Comparison of ENCODE assay signal across 8 cellular contexts in genomic region chr5:134026521-134027202, GRCh38. TPM values are rescaled to one million over a fixed set of nuclear protein-coding genes. Genes with fewer than 3 reads are reported as not detected.
DNase-seq lines count a peak whose midpoint lies in the region; ATAC-seq and TF ChIP-seq lines count a peak whose summit lies in the region.

No MANE protein-coding gene starts in this region.

- peak; percentile 77 for TF ChIP-seq CTCF in astrocyte of the cerebellum (IDR thresholded peaks at IDR 0.05; ENCODE audit: low read depth, low read length, missing control alignments)
- peak; percentile 83 for TF ChIP-seq CTCF in kidney epithelial cell (IDR thresholded peaks at IDR 0.05; ENCODE audit: insufficient read depth, low read length, poor library complexity, severe bottlenecking)
- TF ChIP-seq CTCF in suprapubic skin (IDR thresholded peaks at IDR 0.05), result peak; percentile 15 to 51

- TF ChIP-seq POLR2A in suprapubic skin (IDR thresholded peaks at IDR 0.05), result no peak

- DNase-seq in D341Med (ENCODE audit: low spot score) (peak; percentile 87), MV-4-11 (lab: John Stamatoyannopoulos, UW) (peak; percentile 32), SKM-1 treated with dmso at 0.1 percent for 144 hours (lab: John Stamatoyannopoulos, UW; ENCODE audit: unreplicated experiment) (peak; percentile 47), astrocyte of the cerebellum (ENCODE audit: low read depth) (peak; percentile 57), kidney epithelial cell (ENCODE audit: low read depth) (peak; percentile 75), suprapubic skin (ENCODE audit: low spot score in 2 of 2) (no peak)

- no peak overlapping the region for H3K27ac ChIP-seq in suprapubic skin

- no peaks in the 10 kb centered on the region for H3K9me3 ChIP-seq in suprapubic skin

- no peak for TF ChIP-seq EP300 in suprapubic skin (IDR thresholded peaks at IDR 0.05)

- H3K4me1 ChIP-seq in suprapubic skin, result no peaks in the 10 kb centered on the region

- ATAC-seq in GM21390 (IDR thresholded peaks at IDR 0.05; ENCODE audit: unreplicated experiment), result peak; percentile 84
- no peak for ATAC-seq in HG02571 (IDR thresholded peaks at IDR 0.05; ENCODE audit: unreplicated experiment)

- WGBS in suprapubic skin, result 49% methylated on average over 3 of the region's 4 CpGs

- H3K27me3 ChIP-seq in kidney epithelial cell (ENCODE audit: control insufficient read depth, insufficient read depth, low read length) (peaks cover 3% of the 10 kb centered on the region), suprapubic skin (no peaks in the 10 kb centered on the region)

- in situ Hi-C loops in astrocyte of the cerebellum (cut with HindIII; ENCODE audit: low sequenced_read_pairs), result no loop called here

- H3K36me3 ChIP-seq in kidney epithelial cell (ENCODE audit: control insufficient read depth, insufficient read depth, low read length) (no peaks in the 10 kb centered on the region), suprapubic skin (no peaks in the 10 kb centered on the region)

- H3K4me3 ChIP-seq in astrocyte of the cerebellum (ENCODE audit: low read depth, low read length) (no peak overlapping the region), kidney epithelial cell (ENCODE audit: low read depth, low read length) (no peak overlapping the region), suprapubic skin (no peak overlapping the region)

RNA-seq across cellular contexts. Expression of gene VDAC1, which starts 21.9 kb away (rescaled TPM):
- 230 and 238 TPM in 2 replicates for total RNA-seq in kidney epithelial cell
- 100 to 1,000 TPM; 106 to 194 (median 162) TPM for total RNA-seq in suprapubic skin

RNA-seq across cellular contexts. Expression of gene C5orf15, which starts 58.2 kb away (rescaled TPM):
- total RNA-seq in kidney epithelial cell (70.2 and 78.0 TPM in 2 replicates), suprapubic skin (10 to 100 TPM; 29.3 to 34.4 (median 32.0) TPM)

Comparison
In these comparisons a context has a peak if more than half of its experiments do, and no peak if none do; other contexts are left out.
1. DNase-seq: peak in D341Med (single experiment), MV-4-11 (single experiment), SKM-1 treated with dmso at 0.1 percent for 144 hours (single experiment), astrocyte of the cerebellum (single experiment) and kidney epithelial cell (single experiment); none in suprapubic skin (0 of 2).
2. CTCF ChIP-seq: peak in every context shown above with its lines; median percentile 83 in kidney epithelial cell; 77 in astrocyte of the cerebellum; 33 in suprapubic skin.